Comparison of ENCODE assay signal across 8 cellular contexts in the genomic region with DNA sequence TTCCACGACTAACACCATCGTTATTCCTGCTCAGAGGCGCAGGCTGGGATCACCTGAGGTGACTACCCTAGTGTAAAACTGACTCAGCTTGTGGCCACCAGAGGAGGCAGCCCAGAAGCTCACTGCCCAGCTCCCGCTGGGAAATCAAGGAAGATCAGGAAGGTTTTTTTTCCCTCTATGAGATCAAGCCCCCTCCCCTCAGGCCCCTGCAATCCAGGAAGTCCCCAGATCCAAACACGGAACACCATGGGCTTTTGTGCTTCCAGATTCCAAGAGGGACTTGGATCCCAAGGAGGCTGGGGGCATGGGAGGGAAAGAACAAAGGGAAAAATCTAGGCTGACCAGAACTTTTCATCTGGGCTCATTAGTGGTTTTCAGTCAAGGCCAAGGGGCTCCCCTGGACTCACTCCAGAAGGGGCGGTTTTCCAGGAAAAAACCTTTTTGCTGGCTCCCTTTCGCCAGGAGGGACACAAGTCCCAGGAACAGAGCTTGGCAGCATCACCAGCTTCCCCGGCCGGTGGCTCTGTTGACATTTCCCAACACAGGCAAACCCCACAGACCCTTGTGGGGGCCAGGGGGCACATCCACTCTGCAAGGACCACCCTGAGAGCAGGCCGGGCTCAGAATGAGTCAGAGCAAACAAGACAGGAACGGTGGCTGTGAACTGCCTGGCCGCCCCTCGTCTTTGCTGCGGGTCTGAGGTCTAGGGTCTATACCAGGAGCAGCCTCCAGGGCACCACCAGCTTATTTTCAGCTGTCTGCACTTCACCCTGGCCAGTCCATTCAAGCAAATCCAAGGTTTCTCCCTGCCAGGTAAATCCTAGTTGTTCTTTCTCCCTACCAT. TPM values are rescaled to one million over a fixed set of nuclear protein-coding genes. Genes with fewer than 3 reads are reported as not detected.
DNase-seq lines count a peak whose midpoint lies in the region; ATAC-seq and TF ChIP-seq lines count a peak whose summit lies in the region.

No MANE protein-coding gene starts in this region.

- H3K27ac ChIP-seq in iPS-18a (ENCODE audit: low read length) (peak overlapping the region; percentile 27), smooth muscle cell (ENCODE audit: low read depth) (peak overlapping the region; percentile 82)

- H3K9me3 ChIP-seq in iPS-18a (ENCODE audit: control insufficient read depth, low read depth, low read length) (no peaks in the 10 kb centered on the region), smooth muscle cell (replicated peaks; ENCODE audit: low read depth) (no peaks in the 10 kb centered on the region)

- ATAC-seq in activated naive CD4-positive, alpha-beta T cell treated with anti-CD3 and anti-CD28 coated beads, Interleukin-2, amount 50 U/mL, for 72 hours: no peak
- no peak for ATAC-seq in GM19397 (IDR thresholded peaks at IDR 0.05; ENCODE audit: unreplicated experiment)

- H3K4me1 ChIP-seq in iPS-18a (ENCODE audit: control insufficient read depth, low read depth, low read length) (peaks cover 24% of the 10 kb centered on the region), smooth muscle cell (ENCODE audit: low read depth) (peaks cover 34% of the 10 kb centered on the region)

- peaks cover 99% of the 10 kb centered on the region for H3K79me2 ChIP-seq in smooth muscle cell (ENCODE audit: low read depth)

- TF ChIP-seq CTCF in smooth muscle cell (IDR thresholded peaks at IDR 0.05; ENCODE audit: borderline replicate concordance, insufficient read depth, poor library complexity, severe bottlenecking): no peak

- H3K27me3 ChIP-seq in iPS-18a (ENCODE audit: control insufficient read depth, insufficient read depth, low read length) (no peaks in the 10 kb centered on the region), smooth muscle cell (ENCODE audit: low read depth) (no peaks in the 10 kb centered on the region)

- DNase-seq in H4 (ENCODE audit: low spot score): peak; percentile 80
- no peak for DNase-seq in activated naive CD4-positive, alpha-beta T cell treated with anti-CD3 and anti-CD28 coated beads, Interleukin-2, amount 50 U/mL, for 72 hours (ENCODE audit: low spot score in 2 of 2)
- no peak for DNase-seq in smooth muscle cell (lab: John Stamatoyannopoulos, UW; ENCODE audit: unreplicated experiment)
- DNase-seq in DMS79 (lab: John Stamatoyannopoulos, UW): no peak
- DNase-seq in NCI-H526 (lab: John Stamatoyannopoulos, UW): no peak
- DNase-seq in Kasumi-1 (lab: John Stamatoyannopoulos, UW): no peak

- peaks cover 11% of the 10 kb centered on the region for H3K36me3 ChIP-seq in iPS-18a (ENCODE audit: control insufficient read depth, low read depth, low read length)
- no peaks in the 10 kb centered on the region for H3K36me3 ChIP-seq in smooth muscle cell (ENCODE audit: low read depth)

- H3K9me3 Mint-ChIP-seq in activated naive CD4-positive, alpha-beta T cell treated with anti-CD3 and anti-CD28 coated beads, Interleukin-2, amount 50 U/mL, for 72 hours: no peaks in the 10 kb centered on the region

- peak overlapping the region; percentile 87 to 97 for H3K27ac Mint-ChIP-seq in activated naive CD4-positive, alpha-beta T cell treated with anti-CD3 and anti-CD28 coated beads, Interleukin-2, amount 50 U/mL, for 72 hours

- 23% methylated on average over 14 of the region's 14 CpGs for WGBS in smooth muscle cell (ENCODE audit: low lambda C conversion rate)

- no peak overlapping the region for H3K9ac ChIP-seq in iPS-18a (ENCODE audit: low read length)
- H3K9ac ChIP-seq in smooth muscle cell (ENCODE audit: low read depth): peak overlapping the region; percentile 19

- peaks cover 98% of the 10 kb centered on the region for H4K20me1 ChIP-seq in smooth muscle cell (ENCODE audit: low read depth)

- H3K36me3 Mint-ChIP-seq in activated naive CD4-positive, alpha-beta T cell treated with anti-CD3 and anti-CD28 coated beads, Interleukin-2, amount 50 U/mL, for 72 hours: peaks cover 12 to 53% of the 10 kb centered on the region in 2 donors

- H3F3A ChIP-seq in smooth muscle cell (ENCODE audit: low read depth): peaks cover 66% of the 10 kb centered on the region

- H3K4me3 ChIP-seq in iPS-18a (ENCODE audit: low read length) (no peak overlapping the region), smooth muscle cell (no peak overlapping the region)

- no peak overlapping the region for H2AFZ ChIP-seq in smooth muscle cell (ENCODE audit: low read depth)

- H3K4me2 ChIP-seq in smooth muscle cell: peak overlapping the region; percentile 77

RNA-seq across cellular contexts. Expression of a gene that starts 36.8 kb away (rescaled TPM):
- 57.5 and 82.9 TPM in 2 replicates for total RNA-seq in H4 (2014; rRNA removed; shearing (Covaris generic))
- 100 to 1,000 TPM; 521 to 691 TPM for total RNA-seq in activated naive CD4-positive, alpha-beta T cell treated with anti-CD3 and anti-CD28 coated beads, Interleukin-2, amount 50 U/mL, for 72 hours
- 350 and 378 TPM in 2 replicates for total RNA-seq in smooth muscle cell
- polyA plus RNA-seq in smooth muscle cell: 361 and 382 TPM in 2 replicates
